In the genomic region with DNA sequence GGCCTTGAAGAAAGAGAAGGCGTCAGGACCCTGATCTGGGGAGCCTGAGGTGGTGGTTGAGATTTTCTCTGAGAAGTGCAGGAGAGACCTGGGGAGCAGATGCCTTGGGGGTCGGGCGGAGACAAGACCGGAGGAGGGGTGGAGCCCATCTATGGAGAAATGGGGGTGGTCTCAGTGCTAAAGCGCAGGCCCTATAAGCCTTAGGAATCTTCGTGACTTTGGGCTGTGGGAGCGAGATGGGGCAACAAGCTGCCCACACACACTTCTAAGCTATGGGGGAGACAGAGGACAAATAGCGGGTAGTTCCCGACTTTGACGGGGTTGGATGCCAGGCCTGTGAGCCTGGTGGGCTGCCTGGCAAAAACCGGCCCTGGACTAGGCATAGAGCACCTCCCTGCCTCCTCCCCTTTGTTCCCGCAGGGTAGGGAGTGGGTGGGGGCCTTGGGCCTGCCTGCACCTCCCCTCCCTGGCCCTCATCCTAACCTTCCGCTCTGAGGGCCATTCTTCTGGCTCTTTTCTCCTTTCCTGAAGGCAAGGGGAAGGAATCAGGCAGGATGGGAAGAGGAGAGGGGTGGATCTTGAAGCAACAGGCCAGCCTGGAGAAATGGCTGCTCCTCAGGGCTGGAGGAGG, we compare ENCODE assay signal across 1 cellular context.
TF ChIP-seq lines count a peak whose summit lies in the region.

No MANE protein-coding gene starts in this region.

TF ChIP-seq in HEK293, 187 proteins besides CTCF, POLR2A, EP300 and RAD21 (continued from another document and continues in another):
- TF ChIP-seq, protein P1, sequence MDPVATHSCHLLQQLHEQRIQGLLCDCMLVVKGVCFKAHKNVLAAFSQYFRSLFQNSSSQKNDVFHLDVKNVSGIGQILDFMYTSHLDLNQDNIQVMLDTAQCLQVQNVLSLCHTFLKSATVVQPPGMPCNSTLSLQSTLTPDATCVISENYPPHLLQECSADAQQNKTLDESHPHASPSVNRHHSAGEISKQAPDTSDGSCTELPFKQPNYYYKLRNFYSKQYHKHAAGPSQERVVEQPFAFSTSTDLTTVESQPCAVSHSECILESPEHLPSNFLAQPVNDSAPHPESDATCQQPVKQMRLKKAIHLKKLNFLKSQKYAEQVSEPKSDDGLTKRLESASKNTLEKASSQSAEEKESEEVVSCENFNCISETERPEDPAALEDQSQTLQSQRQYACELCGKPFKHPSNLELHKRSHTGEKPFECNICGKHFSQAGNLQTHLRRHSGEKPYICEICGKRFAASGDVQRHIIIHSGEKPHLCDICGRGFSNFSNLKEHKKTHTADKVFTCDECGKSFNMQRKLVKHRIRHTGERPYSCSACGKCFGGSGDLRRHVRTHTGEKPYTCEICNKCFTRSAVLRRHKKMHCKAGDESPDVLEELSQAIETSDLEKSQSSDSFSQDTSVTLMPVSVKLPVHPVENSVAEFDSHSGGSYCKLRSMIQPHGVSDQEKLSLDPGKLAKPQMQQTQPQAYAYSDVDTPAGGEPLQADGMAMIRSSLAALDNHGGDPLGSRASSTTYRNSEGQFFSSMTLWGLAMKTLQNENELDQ (tag by site-specific recombination; IDR thresholded peaks at IDR 0.05; ENCODE audit: low read depth): no peak
- TF ChIP-seq, protein P2, sequence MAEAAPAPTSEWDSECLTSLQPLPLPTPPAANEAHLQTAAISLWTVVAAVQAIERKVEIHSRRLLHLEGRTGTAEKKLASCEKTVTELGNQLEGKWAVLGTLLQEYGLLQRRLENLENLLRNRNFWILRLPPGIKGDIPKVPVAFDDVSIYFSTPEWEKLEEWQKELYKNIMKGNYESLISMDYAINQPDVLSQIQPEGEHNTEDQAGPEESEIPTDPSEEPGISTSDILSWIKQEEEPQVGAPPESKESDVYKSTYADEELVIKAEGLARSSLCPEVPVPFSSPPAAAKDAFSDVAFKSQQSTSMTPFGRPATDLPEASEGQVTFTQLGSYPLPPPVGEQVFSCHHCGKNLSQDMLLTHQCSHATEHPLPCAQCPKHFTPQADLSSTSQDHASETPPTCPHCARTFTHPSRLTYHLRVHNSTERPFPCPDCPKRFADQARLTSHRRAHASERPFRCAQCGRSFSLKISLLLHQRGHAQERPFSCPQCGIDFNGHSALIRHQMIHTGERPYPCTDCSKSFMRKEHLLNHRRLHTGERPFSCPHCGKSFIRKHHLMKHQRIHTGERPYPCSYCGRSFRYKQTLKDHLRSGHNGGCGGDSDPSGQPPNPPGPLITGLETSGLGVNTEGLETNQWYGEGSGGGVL (tag by site-specific recombination; IDR thresholded peaks at IDR 0.05): peak; percentile 56
- TF ChIP-seq ZBTB17 (tag by site-specific recombination; IDR thresholded peaks at IDR 0.05): peak; percentile 93
- TF ChIP-seq ZNF37A (tag by site-specific recombination; IDR thresholded peaks at IDR 0.05): no peak
- no peak for TF ChIP-seq KLF8 (tag by site-specific recombination; IDR thresholded peaks at IDR 0.05)
- no peak for TF ChIP-seq ZNF560 (tag by site-specific recombination; IDR thresholded peaks at IDR 0.05; ENCODE audit: borderline replicate concordance)
- TF ChIP-seq ZNF223 (tag by site-specific recombination; IDR thresholded peaks at IDR 0.05): peak; percentile 88
- TF ChIP-seq ZNF24 (tag by site-specific recombination; IDR thresholded peaks at IDR 0.05): no peak
- TF ChIP-seq, protein P3, sequence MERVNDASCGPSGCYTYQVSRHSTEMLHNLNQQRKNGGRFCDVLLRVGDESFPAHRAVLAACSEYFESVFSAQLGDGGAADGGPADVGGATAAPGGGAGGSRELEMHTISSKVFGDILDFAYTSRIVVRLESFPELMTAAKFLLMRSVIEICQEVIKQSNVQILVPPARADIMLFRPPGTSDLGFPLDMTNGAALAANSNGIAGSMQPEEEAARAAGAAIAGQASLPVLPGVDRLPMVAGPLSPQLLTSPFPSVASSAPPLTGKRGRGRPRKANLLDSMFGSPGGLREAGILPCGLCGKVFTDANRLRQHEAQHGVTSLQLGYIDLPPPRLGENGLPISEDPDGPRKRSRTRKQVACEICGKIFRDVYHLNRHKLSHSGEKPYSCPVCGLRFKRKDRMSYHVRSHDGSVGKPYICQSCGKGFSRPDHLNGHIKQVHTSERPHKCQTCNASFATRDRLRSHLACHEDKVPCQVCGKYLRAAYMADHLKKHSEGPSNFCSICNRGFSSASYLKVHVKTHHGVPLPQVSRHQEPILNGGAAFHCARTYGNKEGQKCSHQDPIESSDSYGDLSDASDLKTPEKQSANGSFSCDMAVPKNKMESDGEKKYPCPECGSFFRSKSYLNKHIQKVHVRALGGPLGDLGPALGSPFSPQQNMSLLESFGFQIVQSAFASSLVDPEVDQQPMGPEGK (tag by site-specific recombination; IDR thresholded peaks at IDR 0.05): peak; percentile 9; the same call in 1 of the 2 replicates
- no peak for TF ChIP-seq ZNF416 (tag by site-specific recombination; IDR thresholded peaks at IDR 0.05)
- no peak for TF ChIP-seq ZBTB21 (tag by site-specific recombination; IDR thresholded peaks at IDR 0.05)
- no peak for TF ChIP-seq ZNF426 (tag by site-specific recombination; IDR thresholded peaks at IDR 0.05)
- TF ChIP-seq ZNF701 (tag by site-specific recombination; IDR thresholded peaks at IDR 0.05): no peak
- peak; percentile 70 for TF ChIP-seq ZNF341 (tag by site-specific recombination; IDR thresholded peaks at IDR 0.05; ENCODE audit: low read depth)
- no peak for TF ChIP-seq ZNF391 (tag by site-specific recombination; IDR thresholded peaks at IDR 0.05; ENCODE audit: borderline replicate concordance, low read depth)
- no peak for TF ChIP-seq ZNF302 (tag by site-specific recombination; IDR thresholded peaks at IDR 0.05; ENCODE audit: low read depth)
- TF ChIP-seq ZNF335 (tag by site-specific recombination; conservative IDR thresholded peaks at IDR 0.05): peak; percentile 67
- no peak for TF ChIP-seq ZNF473 (tag by site-specific recombination; IDR thresholded peaks at IDR 0.05)
- TF ChIP-seq, protein P4, sequence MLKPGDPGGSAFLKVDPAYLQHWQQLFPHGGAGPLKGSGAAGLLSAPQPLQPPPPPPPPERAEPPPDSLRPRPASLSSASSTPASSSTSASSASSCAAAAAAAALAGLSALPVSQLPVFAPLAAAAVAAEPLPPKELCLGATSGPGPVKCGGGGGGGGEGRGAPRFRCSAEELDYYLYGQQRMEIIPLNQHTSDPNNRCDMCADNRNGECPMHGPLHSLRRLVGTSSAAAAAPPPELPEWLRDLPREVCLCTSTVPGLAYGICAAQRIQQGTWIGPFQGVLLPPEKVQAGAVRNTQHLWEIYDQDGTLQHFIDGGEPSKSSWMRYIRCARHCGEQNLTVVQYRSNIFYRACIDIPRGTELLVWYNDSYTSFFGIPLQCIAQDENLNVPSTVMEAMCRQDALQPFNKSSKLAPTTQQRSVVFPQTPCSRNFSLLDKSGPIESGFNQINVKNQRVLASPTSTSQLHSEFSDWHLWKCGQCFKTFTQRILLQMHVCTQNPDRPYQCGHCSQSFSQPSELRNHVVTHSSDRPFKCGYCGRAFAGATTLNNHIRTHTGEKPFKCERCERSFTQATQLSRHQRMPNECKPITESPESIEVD (tag by site-specific recombination; IDR thresholded peaks at IDR 0.05): no peak
- TF ChIP-seq, protein P5, sequence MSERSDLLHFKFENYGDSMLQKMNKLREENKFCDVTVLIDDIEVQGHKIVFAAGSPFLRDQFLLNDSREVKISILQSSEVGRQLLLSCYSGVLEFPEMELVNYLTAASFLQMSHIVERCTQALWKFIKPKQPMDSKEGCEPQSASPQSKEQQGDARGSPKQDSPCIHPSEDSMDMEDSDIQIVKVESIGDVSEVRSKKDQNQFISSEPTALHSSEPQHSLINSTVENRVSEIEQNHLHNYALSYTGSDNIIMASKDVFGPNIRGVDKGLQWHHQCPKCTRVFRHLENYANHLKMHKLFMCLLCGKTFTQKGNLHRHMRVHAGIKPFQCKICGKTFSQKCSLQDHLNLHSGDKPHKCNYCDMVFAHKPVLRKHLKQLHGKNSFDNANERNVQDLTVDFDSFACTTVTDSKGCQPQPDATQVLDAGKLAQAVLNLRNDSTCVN (tag by site-specific recombination; optimal IDR thresholded peaks at IDR 0.05): no peak
- 0 out of 2 replicates have a peak, but pooled peaks have one; percentile 61 for TF ChIP-seq SCRT1 (tag by site-specific recombination; IDR thresholded peaks at IDR 0.05; ENCODE audit: borderline replicate concordance)
- TF ChIP-seq ZNF670 (tag by site-specific recombination; IDR thresholded peaks at IDR 0.05; ENCODE audit: low read depth): no peak
- TF ChIP-seq, protein P6, sequence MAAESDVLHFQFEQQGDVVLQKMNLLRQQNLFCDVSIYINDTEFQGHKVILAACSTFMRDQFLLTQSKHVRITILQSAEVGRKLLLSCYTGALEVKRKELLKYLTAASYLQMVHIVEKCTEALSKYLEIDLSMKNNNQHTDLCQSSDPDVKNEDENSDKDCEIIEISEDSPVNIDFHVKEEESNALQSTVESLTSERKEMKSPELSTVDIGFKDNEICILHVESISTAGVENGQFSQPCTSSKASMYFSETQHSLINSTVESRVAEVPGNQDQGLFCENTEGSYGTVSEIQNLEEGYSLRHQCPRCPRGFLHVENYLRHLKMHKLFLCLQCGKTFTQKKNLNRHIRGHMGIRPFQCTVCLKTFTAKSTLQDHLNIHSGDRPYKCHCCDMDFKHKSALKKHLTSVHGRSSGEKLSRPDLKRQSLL (tag by site-specific recombination; IDR thresholded peaks at IDR 0.05): no peak
- TF ChIP-seq YY1 (tag by site-specific recombination; IDR thresholded peaks at IDR 0.05): no peak
- TF ChIP-seq SCRT2 (tag by site-specific recombination; IDR thresholded peaks at IDR 0.05): peak; percentile 92
- TF ChIP-seq SP2 (tag by site-specific recombination; IDR thresholded peaks at IDR 0.05): peak; percentile 43
- TF ChIP-seq ZNF23 (tag by site-specific recombination; IDR thresholded peaks at IDR 0.05; ENCODE audit: borderline replicate concordance): no peak
- TF ChIP-seq ZNF544 (tag by site-specific recombination; IDR thresholded peaks at IDR 0.05): no peak
- TF ChIP-seq KLF1 (tag by site-specific recombination; IDR thresholded peaks at IDR 0.05): no peak
- no peak for TF ChIP-seq ZNF76 (tag by site-specific recombination; IDR thresholded peaks at IDR 0.05; ENCODE audit: borderline replicate concordance, low read depth)
- TF ChIP-seq, protein P7, sequence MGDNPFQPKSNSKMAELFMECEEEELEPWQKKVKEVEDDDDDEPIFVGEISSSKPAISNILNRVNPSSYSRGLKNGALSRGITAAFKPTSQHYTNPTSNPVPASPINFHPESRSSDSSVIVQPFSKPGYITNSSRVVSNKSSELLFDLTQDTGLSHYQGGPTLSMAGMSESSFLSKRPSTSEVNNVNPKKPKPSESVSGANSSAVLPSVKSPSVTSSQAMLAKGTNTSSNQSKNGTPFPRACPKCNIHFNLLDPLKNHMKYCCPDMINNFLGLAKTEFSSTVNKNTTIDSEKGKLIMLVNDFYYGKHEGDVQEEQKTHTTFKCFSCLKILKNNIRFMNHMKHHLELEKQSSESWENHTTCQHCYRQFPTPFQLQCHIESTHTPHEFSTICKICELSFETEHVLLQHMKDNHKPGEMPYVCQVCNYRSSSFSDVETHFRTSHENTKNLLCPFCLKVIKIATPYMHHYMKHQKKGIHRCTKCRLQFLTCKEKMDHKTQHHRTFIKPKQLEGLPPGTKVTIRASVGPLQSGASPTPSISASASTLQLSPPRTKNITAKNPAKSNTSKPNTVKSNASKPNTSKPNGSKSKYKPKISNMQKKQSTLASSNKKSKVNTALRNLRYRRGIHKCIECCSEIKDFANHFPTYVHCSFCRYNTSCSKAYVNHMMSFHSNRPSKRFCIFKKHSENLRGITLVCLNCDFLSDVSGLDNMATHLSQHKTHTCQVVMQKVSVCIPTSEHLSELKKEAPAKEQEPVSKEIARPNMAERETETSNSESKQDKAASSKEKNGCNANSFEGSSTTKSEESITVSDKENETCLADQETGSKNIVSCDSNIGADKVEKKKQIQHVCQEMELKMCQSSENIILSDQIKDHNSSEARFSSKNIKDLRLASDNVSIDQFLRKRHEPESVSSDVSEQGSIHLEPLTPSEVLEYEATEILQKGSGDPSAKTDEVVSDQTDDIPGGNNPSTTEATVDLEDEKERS (tag by site-specific recombination; IDR thresholded peaks at IDR 0.05): no peak
- no peak for TF ChIP-seq ZNF248 (tag by site-specific recombination; IDR thresholded peaks at IDR 0.05)
- TF ChIP-seq GLIS1 (tag by site-specific recombination; IDR thresholded peaks at IDR 0.05): no peak
- TF ChIP-seq, protein P8, sequence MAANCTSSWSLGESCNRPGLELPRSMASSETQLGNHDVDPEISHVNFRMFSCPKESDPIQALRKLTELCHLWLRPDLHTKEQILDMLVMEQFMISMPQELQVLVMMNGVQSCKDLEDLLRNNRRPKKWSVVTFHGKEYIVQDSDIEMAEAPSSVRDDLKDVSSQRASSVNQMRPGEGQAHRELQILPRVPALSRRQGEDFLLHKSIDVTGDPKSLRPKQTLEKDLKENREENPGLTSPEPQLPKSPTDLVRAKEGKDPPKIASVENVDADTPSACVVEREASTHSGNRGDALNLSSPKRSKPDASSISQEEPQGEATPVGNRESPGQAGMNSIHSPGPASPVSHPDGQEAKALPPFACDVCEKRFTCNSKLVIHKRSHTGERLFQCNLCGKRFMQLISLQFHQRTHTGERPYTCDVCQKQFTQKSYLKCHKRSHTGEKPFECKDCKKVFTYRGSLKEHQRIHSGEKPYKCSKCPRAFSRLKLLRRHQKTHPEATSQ (tag by site-specific recombination; IDR thresholded peaks at IDR 0.05): no peak
- no peak for TF ChIP-seq ZSCAN23 (tag by site-specific recombination; IDR thresholded peaks at IDR 0.05)
- TF ChIP-seq ZNF202 (tag by site-specific recombination; IDR thresholded peaks at IDR 0.05; ENCODE audit: borderline replicate concordance): no peak
- TF ChIP-seq GLIS2 (tag by site-specific recombination; IDR thresholded peaks at IDR 0.05): peak; percentile 58; the same call in 1 of the 2 replicates
- no peak for TF ChIP-seq ZNF677 (tag by site-specific recombination; IDR thresholded peaks at IDR 0.05)
- no peak for TF ChIP-seq ZNF433 (tag by site-specific recombination; IDR thresholded peaks at IDR 0.05; ENCODE audit: low read depth)
- no peak for TF ChIP-seq GLI2 (tag by site-specific recombination; IDR thresholded peaks at IDR 0.05; ENCODE audit: borderline replicate concordance, low read depth)
- peak; percentile 77 for TF ChIP-seq SP3 (tag by site-specific recombination; IDR thresholded peaks at IDR 0.05)
- TF ChIP-seq WT1 (tag by site-specific recombination; IDR thresholded peaks at IDR 0.05): peak; percentile 59; the same call in 1 of the 2 replicates
- TF ChIP-seq ZNF157 (tag by site-specific recombination; IDR thresholded peaks at IDR 0.05): no peak
- no peak for TF ChIP-seq ZNF140 (tag by site-specific recombination; IDR thresholded peaks at IDR 0.05)
- TF ChIP-seq, protein P9, sequence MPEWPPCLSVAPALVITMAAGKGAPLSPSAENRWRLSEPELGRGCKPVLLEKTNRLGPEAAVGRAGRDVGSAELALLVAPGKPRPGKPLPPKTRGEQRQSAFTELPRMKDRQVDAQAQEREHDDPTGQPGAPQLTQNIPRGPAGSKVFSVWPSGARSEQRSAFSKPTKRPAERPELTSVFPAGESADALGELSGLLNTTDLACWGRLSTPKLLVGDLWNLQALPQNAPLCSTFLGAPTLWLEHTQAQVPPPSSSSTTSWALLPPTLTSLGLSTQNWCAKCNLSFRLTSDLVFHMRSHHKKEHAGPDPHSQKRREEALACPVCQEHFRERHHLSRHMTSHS (tag by site-specific recombination; IDR thresholded peaks at IDR 0.05): no peak
- TF ChIP-seq SALL2 (tag by site-specific recombination; IDR thresholded peaks at IDR 0.05; ENCODE audit: borderline replicate concordance): no peak
